Comparison of ENCODE assay signal across 10 cellular contexts in genomic region chr1:150008699-150009098, GRCh38. TPM values are rescaled to one million over a fixed set of nuclear protein-coding genes. Genes with fewer than 3 reads are reported as not detected.
A peak's percentile ranks its signal among the peaks of the same experiment; 100 is the strongest.
DNase-seq lines count a peak whose midpoint lies in the region; ATAC-seq and TF ChIP-seq lines count a peak whose summit lies in the region.
"Had no signal": no experiment of that assay in that cellular context is flagged by ENCODE, and none has a peak within 500 bp of the region (broad histone marks: within the 10 kb centered on the region; RNA-seq: fewer than 3 reads in every experiment).

No MANE protein-coding gene starts in this region.

- H3K36me3 ChIP-seq in cardiac muscle cell (no peaks in the 10 kb centered on the region), urinary bladder (ENCODE audit: insufficient read depth) (peaks cover 2% of the 10 kb centered on the region)

- intact Hi-C loops in left cardiac atrium (cut with DNase I) = no loop called here

- H3K9me3 ChIP-seq in cardiac muscle cell (ENCODE audit: low read depth) = no peaks in the 10 kb centered on the region

- H3K36me3 Mint-ChIP-seq in activated naive CD8-positive, alpha-beta T cell treated with anti-CD3 and anti-CD28 coated beads, Interleukin-2, amount 10 ng/mL, durations not matched to agents 7 days and 5 days = peaks cover 11% of the 10 kb centered on the region

- ATAC-seq in left cardiac atrium = no peak
- no peak for ATAC-seq in activated naive CD8-positive, alpha-beta T cell treated with anti-CD3 and anti-CD28 coated beads, Interleukin-2, amount 10 ng/mL, durations not matched to agents 7 days and 5 days (ENCODE audit: low read depth)
- ATAC-seq in left lobe of liver = peak; percentile 17

- peaks cover 2% of the 10 kb centered on the region for H3K27me3 Mint-ChIP-seq in activated naive CD8-positive, alpha-beta T cell treated with anti-CD3 and anti-CD28 coated beads, Interleukin-2, amount 10 ng/mL, durations not matched to agents 7 days and 5 days

- H3K4me1 ChIP-seq in cardiac muscle cell (ENCODE audit: low read depth) = peaks cover 24% of the 10 kb centered on the region
- H3K4me1 ChIP-seq in urinary bladder (ENCODE audit: insufficient read depth) = peaks cover 2% of the 10 kb centered on the region

- H3K4me1 Mint-ChIP-seq in activated naive CD8-positive, alpha-beta T cell treated with anti-CD3 and anti-CD28 coated beads, Interleukin-2, amount 10 ng/mL, durations not matched to agents 7 days and 5 days = peaks cover 25% of the 10 kb centered on the region

- no peak overlapping the region for H3K27ac Mint-ChIP-seq in activated naive CD8-positive, alpha-beta T cell treated with anti-CD3 and anti-CD28 coated beads, Interleukin-2, amount 10 ng/mL, durations not matched to agents 7 days and 5 days
- H3K27ac Mint-ChIP-seq: dendritic cell treated with granulocyte-macrophage colony-stimulating factor and Interleukin-4, amounts not matched to agents 40 ng/mL and 50 ng/mL, for 4 days had no signal

- no peaks in the 10 kb centered on the region for H3K27me3 ChIP-seq in cardiac muscle cell

- H3K27ac ChIP-seq in cardiac muscle cell = peak overlapping the region; percentile 97
- H3K27ac ChIP-seq in urinary bladder (ENCODE audit: low read depth) = no peak overlapping the region

- H3K4me3 Mint-ChIP-seq in activated naive CD8-positive, alpha-beta T cell treated with anti-CD3 and anti-CD28 coated beads, Interleukin-2, amount 10 ng/mL, durations not matched to agents 7 days and 5 days = peak overlapping the region; percentile 96

- no peaks in the 10 kb centered on the region for H3K9me3 Mint-ChIP-seq in activated naive CD8-positive, alpha-beta T cell treated with anti-CD3 and anti-CD28 coated beads, Interleukin-2, amount 10 ng/mL, durations not matched to agents 7 days and 5 days
- H3K9me3 Mint-ChIP-seq: dendritic cell treated with granulocyte-macrophage colony-stimulating factor and Interleukin-4, amounts not matched to agents 40 ng/mL and 50 ng/mL, for 4 days; IgD-negative memory B cell had no signal

- DNase-seq in cardiac muscle cell (ENCODE audit: low read depth in 1 of 2, low spot score in 1 of 2) (no peak), left cardiac atrium (no peak), left lobe of liver (ENCODE audit: low spot score) (no peak), nucleus accumbens (lab: John Stamatoyannopoulos, UW) (no peak), ecto neural progenitor cell (ENCODE audit: low spot score) (no peak), SIG-M5 (lab: John Stamatoyannopoulos, UW) (no peak)
- no peak for DNase-seq in activated naive CD8-positive, alpha-beta T cell treated with anti-CD3 and anti-CD28 coated beads, Interleukin-2, amount 10 ng/mL, durations not matched to agents 7 days and 5 days

- H3K4me3 ChIP-seq in cardiac muscle cell (peak overlapping the region; percentile 94), urinary bladder (ENCODE audit: low read depth, low read length) (peak overlapping the region; percentile 76)

- 39% methylated on average over 6 of the region's 6 CpGs for WGBS in urinary bladder

- POLR2A ChIA-PET in activated naive CD8-positive, alpha-beta T cell treated with anti-CD3 and anti-CD28 coated beads, Interleukin-2, amount 10 ng/mL, durations not matched to agents 7 days and 5 days (lab: Charles Lee) = interaction anchor here (2.0 to 2.6 kb wide), 2 partner anchors 58 to 121 kb away, joined by 6 to 28 read pairs; a partner anchor contains a TSS

- no peak for TF ChIP-seq CTCF in cardiac muscle cell (IDR thresholded peaks at IDR 0.05; ENCODE audit: low read depth, low read length)

RNA-seq across cellular contexts. Expression of gene OTUD7B, which starts 1.8 kb away (rescaled TPM):
- 9.7 and 16.4 TPM in 2 replicates for total RNA-seq in cardiac muscle cell
- polyA plus RNA-seq in cardiac muscle cell = 3.1 and 5.1 TPM in 2 replicates
- total RNA-seq in left cardiac atrium = 10 to 100 TPM; 20.3 to 21.4 TPM
- total RNA-seq in activated naive CD8-positive, alpha-beta T cell treated with anti-CD3 and anti-CD28 coated beads, Interleukin-2, amount 10 ng/mL, durations not matched to agents 7 days and 5 days = 10 to 100 TPM; 12.8 to 13.7 TPM
- total RNA-seq in left lobe of liver = 19.1 TPM
- 20.9 TPM for total RNA-seq in urinary bladder
- polyA plus RNA-seq in urinary bladder = 9.2 TPM

RNA-seq across cellular contexts. Expression of gene VPS45, which starts 58.9 kb away (rescaled TPM):
- 46.6 and 53.4 TPM in 2 replicates for total RNA-seq in cardiac muscle cell
- 70.4 and 71.2 TPM in 2 replicates for polyA plus RNA-seq in cardiac muscle cell
- total RNA-seq in left cardiac atrium = 10 to 100 TPM; 39.3 to 40.2 TPM
- 10 to 100 TPM; 41.1 to 42.6 TPM for total RNA-seq in activated naive CD8-positive, alpha-beta T cell treated with anti-CD3 and anti-CD28 coated beads, Interleukin-2, amount 10 ng/mL, durations not matched to agents 7 days and 5 days
- total RNA-seq in left lobe of liver = 12.3 TPM
- total RNA-seq in urinary bladder = 102 TPM
- polyA plus RNA-seq in urinary bladder = 28.8 TPM
